Comparison of ENCODE assay signal across 24 cellular contexts in genomic region chr20:4457566-4458543, GRCh38.
DNase-seq lines count a peak whose midpoint lies in the region; ATAC-seq and TF ChIP-seq lines count a peak whose summit lies in the region.
"Had no signal": no experiment of that assay in that cellular context is flagged by ENCODE, and none has a peak within 500 bp of the region (broad histone marks: within the 10 kb centered on the region; RNA-seq: fewer than 3 reads in every experiment).

No MANE protein-coding gene starts in this region.

- H3K9me2 ChIP-seq in PC-3 (replicated peaks; ENCODE audit: low read length): no peaks in the 10 kb centered on the region

- peaks cover 8 to 11% of the 10 kb centered on the region in 2 experiments; a peak in 3 of 5 replicates for H3K9me3 Mint-ChIP-seq in H9
- peaks cover 22% of the 10 kb centered on the region for H3K9me3 Mint-ChIP-seq in progenitor cell of endocrine pancreas (ENCODE audit: low read depth)
- H3K9me3 Mint-ChIP-seq: activated CD4-positive, alpha-beta T cell treated with anti-CD3 and anti-CD28 coated beads, Interleukin-2, amount 10 ng/mL, durations not matched to agents 7 days and 5 days had no signal

- H4K5ac ChIP-seq in H9 (ENCODE audit: insufficient read length, low read depth, low read length): no peak overlapping the region

- POLR2A ChIA-PET in PC-3 (lab: Charles Lee; ENCODE audit: unreplicated experiment): no interaction called here

- H3K4ac ChIP-seq in H9 (ENCODE audit: low read depth, low read length): no peak overlapping the region

- no peak overlapping the region for H3K14ac ChIP-seq in H9 (ENCODE audit: insufficient read depth, low read length)

- H4K8ac ChIP-seq in H9 (replicated peaks; ENCODE audit: insufficient read length, low read depth, low read length): no peak overlapping the region

- H3K4me3 Mint-ChIP-seq in H9 (no peak overlapping the region), progenitor cell of endocrine pancreas (ENCODE audit: low read depth) (no peak overlapping the region)
- H3K4me3 Mint-ChIP-seq: activated CD4-positive, alpha-beta T cell treated with anti-CD3 and anti-CD28 coated beads, Interleukin-2, amount 10 ng/mL, durations not matched to agents 7 days and 5 days; activated naive CD8-positive, alpha-beta T cell treated with anti-CD3 and anti-CD28 coated beads for 36 hours; CD8-positive, alpha-beta memory T cell; T-cell had no signal

- CTCF ChIA-PET in PC-3 (lab: Charles Lee): interaction anchor here (0.6 kb wide), 1 partner anchor 407 kb away, joined by 3 read pairs; no protein-coding TSS in a partner anchor

- no peak overlapping the region for H4K91ac ChIP-seq in H9 (ENCODE audit: insufficient read length, low read depth, low read length)

- no peaks in the 10 kb centered on the region for H3K23me2 ChIP-seq in H9 (ENCODE audit: insufficient read length, low read depth, low read length, poor library complexity, severe bottlenecking)

- no peak overlapping the region for H2BK5ac ChIP-seq in H9 (ENCODE audit: insufficient read length, low read length)

- H3K27me3 ChIP-seq in H9 (ENCODE audit: insufficient read depth, low read length) (no peaks in the 10 kb centered on the region), PC-3 (ENCODE audit: low read length) (no peaks in the 10 kb centered on the region), foreskin keratinocyte (no peaks in the 10 kb centered on the region), sigmoid colon (no peaks in the 10 kb centered on the region)
- H3K27me3 ChIP-seq: tibial artery had no signal

- peak; percentile 75 for ATAC-seq in PC-3
- peak; percentile 80 for ATAC-seq in foreskin keratinocyte
- ATAC-seq in HG02840 (IDR thresholded peaks at IDR 0.05; ENCODE audit: low FRiP score, unreplicated experiment): no peak
- ATAC-seq: T-cell had no signal

- H3K36me3 Mint-ChIP-seq in H9 (ENCODE audit: insufficient read depth in 1 of 3, low read depth in 3 of 3) (peaks cover 0 to 17% (median 3%) of the 10 kb centered on the region in 3 experiments; a peak in 5 of 7 replicates), progenitor cell of endocrine pancreas (ENCODE audit: insufficient read depth) (peaks cover 2% of the 10 kb centered on the region)
- H3K36me3 Mint-ChIP-seq: activated naive CD8-positive, alpha-beta T cell treated with anti-CD3 and anti-CD28 coated beads for 36 hours; CD8-positive, alpha-beta memory T cell; T-cell had no signal

- H3K9me3 ChIP-seq in H9 (ENCODE audit: control insufficient read depth, low read depth, low read length) (no peaks in the 10 kb centered on the region), PC-3 (ENCODE audit: low read length) (no peaks in the 10 kb centered on the region), sigmoid colon (no peaks in the 10 kb centered on the region)
- H3K9me3 ChIP-seq: HAP-1, tibial artery had no signal

- DNase-seq in H9 (no peak), PC-3 (peak; percentile 93), foreskin keratinocyte (peak in 1 of 2 donors; percentile 61), progenitor cell of endocrine pancreas (ENCODE audit: low spot score, unreplicated experiment) (no peak), DMS 273 (lab: John Stamatoyannopoulos, UW; ENCODE audit: unreplicated experiment) (no peak), sigmoid colon (no peak)
- DNase-seq: activated CD4-positive, alpha-beta T cell treated with anti-CD3 and anti-CD28 coated beads, Interleukin-2, amount 10 ng/mL, durations not matched to agents 7 days and 5 days; activated naive CD8-positive, alpha-beta T cell treated with anti-CD3 and anti-CD28 coated beads for 36 hours; CD8-positive, alpha-beta memory T cell; cortex of kidney; DMS79; hippocampal formation; mesenchymal stem cell; naive B cell; NCI-H1436; NCI-H2171; NCI-H526 treated with DMSO at 0.1 percent for 48 hours; SHP77 treated with DMSO at 0.1 percent for 48 hours; stimulated activated CD4-positive, alpha-beta T cell treated with anti-CD3 and anti-CD28 coated beads, Interleukin-1b, Interleukin-23, amount 100 ng/mL, for 48 hours; stimulated activated naive CD4-positive, alpha-beta T cell; T-cell; tibial artery had no signal

- no peak overlapping the region for H3K4me2 ChIP-seq in H9 (ENCODE audit: insufficient read depth, insufficient read length, low read length)
- H3K4me2 ChIP-seq in PC-3 (ENCODE audit: low read length): peak overlapping the region; percentile 69

- no TSS peak for BruUV-seq in PC-3 (replicated peaks; lab: Mats Ljungman, UMichigan)

- no peaks in the 10 kb centered on the region for H3K36me3 ChIP-seq in PC-3 (ENCODE audit: low read depth, low read length)
- no peaks in the 10 kb centered on the region for H3K36me3 ChIP-seq in sigmoid colon
- H3K36me3 ChIP-seq: HAP-1, tibial artery had no signal

- peaks cover 24 to 35% of the 10 kb centered on the region in 2 experiments for H3K4me1 Mint-ChIP-seq in H9
- peaks cover 10% of the 10 kb centered on the region for H3K4me1 Mint-ChIP-seq in progenitor cell of endocrine pancreas (ENCODE audit: low read depth)
- H3K4me1 Mint-ChIP-seq: activated CD4-positive, alpha-beta T cell treated with anti-CD3 and anti-CD28 coated beads, Interleukin-2, amount 10 ng/mL, durations not matched to agents 7 days and 5 days; activated naive CD8-positive, alpha-beta T cell treated with anti-CD3 and anti-CD28 coated beads for 36 hours; CD8-positive, alpha-beta memory T cell; naive B cell; T-cell had no signal

- H2BK20ac ChIP-seq in H9 (ENCODE audit: low read depth, low read length, poor library complexity, severe bottlenecking): no peak overlapping the region

- H3F3A ChIP-seq in PC-3 (ENCODE audit: low read length, unreplicated experiment): peaks cover 22% of the 10 kb centered on the region

- intact Hi-C loops in PC-3 (cut with micrococcal nuclease): loop anchor here (5.0 to 10.0 kb wide), 4 partner anchors 54 to 203 kb away; no protein-coding TSS in a partner anchor
- intact Hi-C loops in sigmoid colon (cut with DNase I): no loop called here

- H4K20me1 ChIP-seq in H9 (ENCODE audit: control insufficient read depth, insufficient read depth, insufficient read length) (no peaks in the 10 kb centered on the region), PC-3 (ENCODE audit: low read length) (no peaks in the 10 kb centered on the region)

- H3K18ac ChIP-seq in H9 (ENCODE audit: insufficient read length, low read depth, low read length): no peak overlapping the region

- no peak for TF ChIP-seq EP300 in sigmoid colon (IDR thresholded peaks at IDR 0.05)

- no peaks in the 10 kb centered on the region for H3K27me3 Mint-ChIP-seq in H9 (ENCODE audit: low read depth)
- H3K27me3 Mint-ChIP-seq in progenitor cell of endocrine pancreas: no peaks in the 10 kb centered on the region
- H3K27me3 Mint-ChIP-seq: naive B cell had no signal

- H3K27ac Mint-ChIP-seq in H9: peak overlapping the region in 2 of 3 experiments; percentile 0 to 12; a peak in 3 of 7 replicates
- peak overlapping the region; percentile 9 for H3K27ac Mint-ChIP-seq in progenitor cell of endocrine pancreas
- H3K27ac Mint-ChIP-seq: activated CD4-positive, alpha-beta T cell treated with anti-CD3 and anti-CD28 coated beads, Interleukin-2, amount 10 ng/mL, durations not matched to agents 7 days and 5 days; activated naive CD8-positive, alpha-beta T cell treated with anti-CD3 and anti-CD28 coated beads for 36 hours; CD8-positive, alpha-beta memory T cell; naive B cell; T-cell had no signal

- H3K23ac ChIP-seq in H9 (ENCODE audit: insufficient read length, low read depth, low read length): no peak overlapping the region

- no peak overlapping the region for H3K9ac ChIP-seq in H9 (ENCODE audit: extremely low read depth, insufficient read length, low read length)
- peak overlapping the region; percentile 35; the same call in 1 of the 2 replicates for H3K9ac ChIP-seq in PC-3 (ENCODE audit: low read length)

- no peak for TF ChIP-seq CTCF in H9 (conservative IDR thresholded peaks at IDR 0.05)
- no peak for TF ChIP-seq CTCF in PC-3 (conservative IDR thresholded peaks at IDR 0.05; ENCODE audit: low read depth, low read length)
- TF ChIP-seq CTCF in foreskin keratinocyte (conservative IDR thresholded peaks at IDR 0.05): no peak
- no peak for TF ChIP-seq CTCF in progenitor cell of endocrine pancreas (IDR thresholded peaks at IDR 0.05; ENCODE audit: unreplicated experiment)
- TF ChIP-seq CTCF in sigmoid colon (IDR thresholded peaks at IDR 0.05): no peak

- H3T11ph ChIP-seq in H9 (ENCODE audit: low read length): no peak overlapping the region

- H3K4me3 ChIP-seq in PC-3 (ENCODE audit: low read length) (peak overlapping the region; percentile 21; the same call in 1 of the 2 replicates), sigmoid colon (no peak overlapping the region)
- H3K4me3 ChIP-seq: HAP-1, tibial artery had no signal

- no CpG with 5 or more reads among the region's 2 CpGs for WGBS in H9 (ENCODE audit: extremely low coverage, insufficient read length, low lambda C conversion rate)
- 74 to 82% methylated on average over 2 of the region's 2 CpGs for WGBS in sigmoid colon, 2 donors

- peaks cover 5% of the 10 kb centered on the region; the same call in 1 of the 2 replicates for H3K4me1 ChIP-seq in H9 (ENCODE audit: insufficient read depth, low read length)
- H3K4me1 ChIP-seq in PC-3 (ENCODE audit: insufficient read depth, low read length): peaks cover 52% of the 10 kb centered on the region
- peaks cover 26% of the 10 kb centered on the region for H3K4me1 ChIP-seq in foreskin keratinocyte
- no peaks in the 10 kb centered on the region for H3K4me1 ChIP-seq in sigmoid colon
- H3K4me1 ChIP-seq: HAP-1 had no signal

- no peak overlapping the region for H2AK5ac ChIP-seq in H9 (ENCODE audit: insufficient read length, low read length)

- no peak overlapping the region for H2BK120ac ChIP-seq in H9 (ENCODE audit: low read depth, low read length, poor library complexity, severe bottlenecking)

- H3K79me2 ChIP-seq in H9 (ENCODE audit: insufficient read depth, low read length): no peaks in the 10 kb centered on the region
- H3K79me2 ChIP-seq in PC-3 (ENCODE audit: low read length): no peaks in the 10 kb centered on the region

- no peaks in the 10 kb centered on the region for H3K79me1 ChIP-seq in H9 (ENCODE audit: insufficient read depth, low read depth, low read length, poor library complexity, severe bottlenecking)

- H3K27ac ChIP-seq in H9 (ENCODE audit: insufficient read length, low read depth, low read length) (no peak overlapping the region), PC-3 (ENCODE audit: low read length) (peak overlapping the region; percentile 84), foreskin keratinocyte (no peak overlapping the region), sigmoid colon (no peak overlapping the region)
- H3K27ac ChIP-seq: tibial artery had no signal

- H3K56ac ChIP-seq in H9 (ENCODE audit: insufficient read length, low read depth, low read length): no peak overlapping the region

- no peak for TF ChIP-seq POLR2A in sigmoid colon (IDR thresholded peaks at IDR 0.05)

- H2BK12ac ChIP-seq in H9 (ENCODE audit: insufficient read length, low read depth, low read length): no peak overlapping the region

- H2BK15ac ChIP-seq in H9 (ENCODE audit: low read depth, low read length): no peak overlapping the region

- H2AFZ ChIP-seq in H9 (ENCODE audit: low read length): no peak overlapping the region
- no peak overlapping the region for H2AFZ ChIP-seq in PC-3 (ENCODE audit: low read length)
